Comparison of ENCODE assay signal across 33 cellular contexts in genomic region chr10:19250542-19250941, GRCh38.
A peak's percentile ranks its signal among the peaks of the same experiment; 100 is the strongest.
DNase-seq lines count a peak whose midpoint lies in the region; ATAC-seq, FAIRE-seq and TF ChIP-seq lines count a peak whose summit lies in the region.
"Had no signal": no experiment of that assay in that cellular context is flagged by ENCODE, and none has a peak within 500 bp of the region (broad histone marks: within the 10 kb centered on the region; RNA-seq: fewer than 3 reads in every experiment).

No MANE protein-coding gene starts in this region.

- ATAC-seq in WTC11, result no peak
- ATAC-seq: A549, foreskin keratinocyte, lower lobe of right lung, Right ventricle myocardium inferior, SK-N-SH treated with all-trans-retinoic acid at 6 μM for 48 hours, T-helper 17 cell had no signal

- H3K4me1 ChIP-seq in BLaER1 (peaks cover 32% of the 10 kb centered on the region), astrocyte (ENCODE audit: insufficient read depth, low read length) (no peaks in the 10 kb centered on the region), tibial artery (no peaks in the 10 kb centered on the region)
- H3K4me1 ChIP-seq: A549, breast epithelium, foreskin keratinocyte, lower lobe of right lung, thyroid gland had no signal

- peak; percentile 8 for DNase-seq in M059J (ENCODE audit: low read depth)
- DNase-seq in astrocyte (ENCODE audit: low read depth), result peak; percentile 70
- DNase-seq in foreskin fibroblast, result peak; percentile 1
- no peak for DNase-seq in NCI-H526 (lab: John Stamatoyannopoulos, UW)
- DNase-seq in tibial artery, result no peak
- no peak for DNase-seq in WTC11 (ENCODE audit: low spot score)
- DNase-seq in GM12892 (ENCODE audit: insufficient read length), result no peak
- DNase-seq: activated CD4-positive, alpha-beta memory T cell treated with anti-CD3 and anti-CD28 coated beads for 36 hours; activated CD4-positive, CD25-positive, alpha-beta regulatory T cell treated with anti-CD3 and anti-CD28 coated beads, Interleukin-2, amount 50 U/mL, for 72 hours; activated CD8-positive, alpha-beta memory T cell treated with anti-CD3 and anti-CD28 coated beads, Interleukin-2, amount 50 U/mL, for 48 hours; activated naive CD4-positive, alpha-beta T cell treated with anti-CD3 and anti-CD28 coated beads for 36 hours; amniotic stem cell; DMS 273 treated with DMSO at 0.1 percent for 48 hours; effector CD4-positive, alpha-beta T cell; EL; foreskin keratinocyte; lower lobe of right lung; midbrain; naive B cell; NCI-H1092 treated with DMSO at 0.1 percent for 48 hours; NCI-H1694 treated with DMSO at 0.1 percent for 48 hours; nucleus accumbens; stimulated activated CD4-positive, alpha-beta T cell treated with anti-CD3 and anti-CD28 coated beads, Interleukin-4, amount 100 ng/mL, for 24 hours; T-helper 17 cell; thyroid gland had no signal

- H3K79me2 ChIP-seq in astrocyte (ENCODE audit: insufficient read depth, low read length), result no peaks in the 10 kb centered on the region
- H3K79me2 ChIP-seq: hepatocyte had no signal

- intact Hi-C loops in tibial artery (cut with DNase I; ENCODE audit: low total_unique reads), result no loop called here

- H3K9me3 Mint-ChIP-seq in astrocyte (ENCODE audit: unreplicated experiment) (no peaks in the 10 kb centered on the region), WTC11 (peaks cover 7% of the 10 kb centered on the region; the same call in 1 of the 2 replicates)

- no peak overlapping the region for H2AFZ ChIP-seq in astrocyte (ENCODE audit: low read depth, low read length)
- H2AFZ ChIP-seq: hepatocyte had no signal

- H3K36me3 ChIP-seq in BLaER1 (no peaks in the 10 kb centered on the region), astrocyte (ENCODE audit: insufficient read depth, low read length) (no peaks in the 10 kb centered on the region), tibial artery (no peaks in the 10 kb centered on the region)
- H3K36me3 ChIP-seq: breast epithelium, lower lobe of right lung, thyroid gland had no signal

- H3K4me3 ChIP-seq in BLaER1 (no peak overlapping the region), astrocyte (ENCODE audit: insufficient read depth, low read depth, low read length) (no peak overlapping the region), foreskin fibroblast (ENCODE audit: low read depth in 1 of 2, low read length in 2 of 2) (no peak overlapping the region), tibial artery (no peak overlapping the region)
- H3K4me3 ChIP-seq: A549, breast epithelium, hepatocyte, lower lobe of right lung, thyroid gland had no signal

- no peak overlapping the region for H3K27ac ChIP-seq in BLaER1
- H3K27ac ChIP-seq in astrocyte (ENCODE audit: low read depth, low read length), result no peak overlapping the region
- no peak overlapping the region for H3K27ac ChIP-seq in tibial artery
- H3K27ac ChIP-seq: A549, breast epithelium, foreskin keratinocyte, hepatocyte, lower lobe of right lung, thyroid gland had no signal

- TF ChIP-seq POLR2A in GM12892 (IDR thresholded peaks at IDR 0.05; ENCODE audit: low read depth, low read length), result no peak

- H3K27me3 Mint-ChIP-seq in astrocyte (ENCODE audit: low read depth, unreplicated experiment) (no peaks in the 10 kb centered on the region), WTC11 (ENCODE audit: low read depth) (no peaks in the 10 kb centered on the region; the same call in 1 of the 2 replicates)
- H3K27me3 Mint-ChIP-seq: activated CD4-positive, alpha-beta memory T cell treated with anti-CD3 and anti-CD28 coated beads for 36 hours; B cell; naive B cell; T-helper 17 cell had no signal

- FAIRE-seq in astrocyte (lab: Jason Lieb, UNC), result no peak
- FAIRE-seq in GM12892 (lab: Jason Lieb, UNC), result no peak
- FAIRE-seq: A549, H54 had no signal

- TF ChIP-seq CTCF in astrocyte (IDR thresholded peaks at IDR 0.05; ENCODE audit: insufficient read depth, low read depth, low read length) (no peak), foreskin fibroblast (IDR thresholded peaks at IDR 0.05; ENCODE audit: low read depth, low read length) (no peak), tibial artery (IDR thresholded peaks at IDR 0.05) (no peak), WTC11 (IDR thresholded peaks at IDR 0.05) (no peak)

- H3K4me3 Mint-ChIP-seq in astrocyte (ENCODE audit: unreplicated experiment) (no peak overlapping the region), WTC11 (no peak overlapping the region)
- H3K4me3 Mint-ChIP-seq: activated CD4-positive, alpha-beta memory T cell treated with anti-CD3 and anti-CD28 coated beads for 36 hours; activated naive CD4-positive, alpha-beta T cell treated with anti-CD3 and anti-CD28 coated beads for 36 hours; B cell; naive B cell; T-helper 17 cell had no signal

- CTCF ChIA-PET in WTC11 (lab: Charles Lee), result no interaction called here

- POLR2A ChIA-PET in WTC11 (lab: Charles Lee), result no interaction called here

- H3K9ac ChIP-seq in BLaER1, result no peak overlapping the region
- H3K9ac ChIP-seq in astrocyte (ENCODE audit: low read length), result no peak overlapping the region

- H3K27me3 ChIP-seq in BLaER1 (no peaks in the 10 kb centered on the region), astrocyte (ENCODE audit: insufficient read depth, low read length) (no peaks in the 10 kb centered on the region), tibial artery (no peaks in the 10 kb centered on the region)
- H3K27me3 ChIP-seq: breast epithelium, foreskin keratinocyte, hepatocyte, thyroid gland had no signal

- H3K36me3 Mint-ChIP-seq in astrocyte (ENCODE audit: low read depth, unreplicated experiment), result no peaks in the 10 kb centered on the region
- H3K36me3 Mint-ChIP-seq in WTC11, result no peaks in the 10 kb centered on the region
- H3K36me3 Mint-ChIP-seq: activated CD4-positive, alpha-beta memory T cell treated with anti-CD3 and anti-CD28 coated beads for 36 hours; naive B cell had no signal

- H3K9me3 ChIP-seq in BLaER1 (peaks cover 10% of the 10 kb centered on the region), astrocyte (ENCODE audit: insufficient read depth, low read depth, low read length) (no peaks in the 10 kb centered on the region), tibial artery (no peaks in the 10 kb centered on the region)
- H3K9me3 ChIP-seq: A549, breast epithelium, lower lobe of right lung, thyroid gland had no signal

- H4K20me1 ChIP-seq in BLaER1, result no peaks in the 10 kb centered on the region
- H4K20me1 ChIP-seq in astrocyte (ENCODE audit: insufficient read depth, low read length), result no peaks in the 10 kb centered on the region

- H3K4me2 ChIP-seq in BLaER1 (peak overlapping the region; percentile 52), astrocyte (ENCODE audit: low read length) (no peak overlapping the region)
- H3K4me2 ChIP-seq: A549, hepatocyte had no signal

- H3K4me1 Mint-ChIP-seq in astrocyte (ENCODE audit: low read depth, unreplicated experiment) (no peaks in the 10 kb centered on the region), WTC11 (no peaks in the 10 kb centered on the region)
- H3K4me1 Mint-ChIP-seq: B cell, naive B cell, T-helper 17 cell had no signal

- H3K27ac Mint-ChIP-seq in astrocyte (ENCODE audit: unreplicated experiment) (no peak overlapping the region), WTC11 (no peak overlapping the region)
- H3K27ac Mint-ChIP-seq: activated CD4-positive, alpha-beta memory T cell treated with anti-CD3 and anti-CD28 coated beads for 36 hours; activated naive CD4-positive, alpha-beta T cell treated with anti-CD3 and anti-CD28 coated beads for 36 hours; B cell; naive B cell; T-helper 17 cell had no signal

TF ChIP-seq in WTC11, 78 proteins besides CTCF, POLR2A, EP300 and RAD21:
- TF ChIP-seq ATF2 (CRISPR knock-in tag; IDR thresholded peaks at IDR 0.05; ENCODE audit: borderline replicate concordance, low read depth), result no peak
- no peak for TF ChIP-seq USF2 (CRISPR knock-in tag; IDR thresholded peaks at IDR 0.05)
- TF ChIP-seq NFYB (CRISPR knock-in tag; conservative IDR thresholded peaks at IDR 0.05; ENCODE audit: low read depth), result no peak
- no peak for TF ChIP-seq ZNF138 (CRISPR knock-in tag; conservative IDR thresholded peaks at IDR 0.05)
- no peak for TF ChIP-seq MAX (CRISPR knock-in tag; IDR thresholded peaks at IDR 0.05)
- TF ChIP-seq ZMAT4 (CRISPR knock-in tag; IDR thresholded peaks at IDR 0.05), result no peak
- TF ChIP-seq NR1H2 (CRISPR knock-in tag; IDR thresholded peaks at IDR 0.05), result no peak
- no peak for TF ChIP-seq IRF2 (CRISPR knock-in tag; IDR thresholded peaks at IDR 0.05; ENCODE audit: borderline replicate concordance, low read depth)

Comparison
In these comparisons a context has a peak if more than half of its experiments do, and no peak if none do; other contexts are left out.
1. DNase-seq: peak in M059J (single experiment), astrocyte (single experiment) and foreskin fibroblast (2 of 2); none in NCI-H526 (0 of 2), tibial artery (0 of 2), WTC11 (single experiment) and GM12892 (single experiment).